In the genomic region with DNA sequence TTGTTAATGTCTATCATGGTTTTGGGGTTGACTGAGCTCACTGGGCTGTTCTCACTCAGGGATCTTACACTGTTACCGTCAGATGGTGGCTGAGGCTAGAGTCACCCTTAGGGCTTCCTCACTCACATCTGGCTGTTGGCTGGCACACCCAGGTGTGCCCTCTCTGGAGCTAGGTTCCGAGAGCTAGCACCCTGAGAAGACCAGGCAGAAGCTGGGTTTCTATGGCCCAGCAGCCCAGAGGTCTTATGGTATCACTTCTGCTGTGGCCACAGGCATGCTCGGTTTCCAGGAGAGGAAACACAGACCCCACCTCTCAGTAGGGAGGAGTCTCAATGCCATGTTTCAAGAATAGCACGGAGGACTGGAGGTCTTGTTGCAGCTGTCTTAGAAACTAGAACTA, we compare ENCODE assay signal across 19 cellular contexts. TPM values are rescaled to one million over a fixed set of nuclear protein-coding genes. Genes with fewer than 3 reads are reported as not detected.
DNase-seq lines count a peak whose midpoint lies in the region; ATAC-seq and TF ChIP-seq lines count a peak whose summit lies in the region.
"Had no signal": no experiment of that assay in that cellular context is flagged by ENCODE, and none has a peak within 500 bp of the region (broad histone marks: within the 10 kb centered on the region; RNA-seq: fewer than 3 reads in every experiment).

No MANE protein-coding gene starts in this region.

- no peak overlapping the region for H4K8ac ChIP-seq in neuronal stem cell (ENCODE audit: low read depth, low read length)

- no peak overlapping the region for H2BK15ac ChIP-seq in neuronal stem cell (ENCODE audit: low read length)

- H4K20me1 ChIP-seq in BLaER1 = no peaks in the 10 kb centered on the region

- H3K36me3 ChIP-seq in BLaER1 = no peaks in the 10 kb centered on the region
- no peaks in the 10 kb centered on the region for H3K36me3 ChIP-seq in neuronal stem cell (replicated peaks in 1 of 2; ENCODE audit: control insufficient read depth in 2 of 2, insufficient read depth in 2 of 2, low read length in 2 of 2)
- H3K36me3 ChIP-seq: sigmoid colon had no signal

- peaks cover 5% of the 10 kb centered on the region for H3K4me1 Mint-ChIP-seq in memory B cell
- H3K4me1 Mint-ChIP-seq: endodermal cell had no signal

- H3K4ac ChIP-seq in neuronal stem cell (ENCODE audit: low read length) = no peak overlapping the region

- H3K4me2 ChIP-seq in BLaER1 (peak overlapping the region; percentile 49), neuronal stem cell (ENCODE audit: insufficient read depth, low read length, poor library complexity, severe bottlenecking) (no peak overlapping the region)
- H3K4me2 ChIP-seq: GM23338 had no signal

- H3K4me1 ChIP-seq in BLaER1 = peaks cover 11% of the 10 kb centered on the region
- H3K4me1 ChIP-seq in neuronal stem cell (ENCODE audit: control insufficient read depth in 2 of 2, insufficient read depth in 1 of 2, low read depth in 1 of 2, low read length in 2 of 2) = peaks cover 1 to 5% of the 10 kb centered on the region in 2 donors
- H3K4me1 ChIP-seq: sigmoid colon, testis had no signal

- H3K18ac ChIP-seq in neuronal stem cell (ENCODE audit: low read length) = no peak overlapping the region

- H3K27me3 ChIP-seq in BLaER1 (no peaks in the 10 kb centered on the region), neuronal stem cell (ENCODE audit: control insufficient read depth in 3 of 3, insufficient read depth in 3 of 3, low read depth in 1 of 3, low read length in 3 of 3) (no peaks in the 10 kb centered on the region)
- H3K27me3 ChIP-seq: sigmoid colon, testis had no signal

- H3K9me3 Mint-ChIP-seq in memory B cell = peaks cover 3% of the 10 kb centered on the region

- no peak overlapping the region for H3K23ac ChIP-seq in neuronal stem cell (ENCODE audit: low read depth, low read length, poor library complexity)

- in situ Hi-C loops in GM13977 (cut with MboI; ENCODE audit: low pct_unique_long_range_greater_than_20kb, low sequenced_read_pairs, unreplicated experiment) = no loop called here

- no peak overlapping the region for H4K91ac ChIP-seq in neuronal stem cell (ENCODE audit: low read depth, low read length, poor library complexity)

- no peak overlapping the region for H2BK12ac ChIP-seq in neuronal stem cell (ENCODE audit: low read length)

- H2AK5ac ChIP-seq in neuronal stem cell (ENCODE audit: low read depth, low read length) = no peak overlapping the region

- H2AFZ ChIP-seq in neuronal stem cell (ENCODE audit: low read length) = no peak overlapping the region
- H2AFZ ChIP-seq: GM23338 had no signal

- ATAC-seq in memory B cell (ENCODE audit: low read depth) = peak; percentile 76
- no peak for ATAC-seq in HG03457 (IDR thresholded peaks at IDR 0.05; ENCODE audit: unreplicated experiment)
- no peak for ATAC-seq in GM18517 (IDR thresholded peaks at IDR 0.05; ENCODE audit: unreplicated experiment)
- ATAC-seq: GM23338, Panc1 had no signal

- WGBS in neuronal stem cell (ENCODE audit: extremely low coverage in 2 of 2, insufficient read length in 2 of 2, insufficient replicate concordance in 1 of 2), 2 donors = no CpG with 5 or more reads among the region's 4 CpGs

- peaks cover 6% of the 10 kb centered on the region; the same call in 1 of the 2 replicates for H3K9me3 ChIP-seq in BLaER1
- H3K9me3 ChIP-seq in neuronal stem cell (replicated peaks in 1 of 2; ENCODE audit: control insufficient read depth in 2 of 2, insufficient read depth in 1 of 2, low read depth in 1 of 2, low read length in 2 of 2) = peaks cover 2 to 5% of the 10 kb centered on the region in 2 donors
- H3K9me3 ChIP-seq: sigmoid colon, testis had no signal

- DNase-seq in GM13977 (ENCODE audit: low spot score) (peak; percentile 44), NOMO-1 treated with DMSO at 0.1 percent for 48 hours (lab: John Stamatoyannopoulos, UW; ENCODE audit: unreplicated experiment) (peak; percentile 47), memory B cell (ENCODE audit: low spot score in 2 of 2) (no peak), neuronal stem cell (ENCODE audit: low spot score) (no peak)
- DNase-seq in effector CD4-positive, alpha-beta T cell = no peak
- DNase-seq: activated CD4-positive, alpha-beta memory T cell treated with anti-CD3 and anti-CD28 coated beads for 36 hours; amygdala; endodermal cell; hypothalamus; midbrain; NCI-H2081; NCI-H524 treated with DMSO at 0.1 percent for 48 hours; sigmoid colon; testis had no signal

- H3K4me3 Mint-ChIP-seq in memory B cell = no peak overlapping the region
- H3K4me3 Mint-ChIP-seq: activated CD4-positive, alpha-beta memory T cell treated with anti-CD3 and anti-CD28 coated beads for 36 hours; endodermal cell; GM23338 had no signal

- no peaks in the 10 kb centered on the region for H3K79me1 ChIP-seq in neuronal stem cell (ENCODE audit: low read depth, low read length)

- H3K9ac ChIP-seq in BLaER1 (no peak overlapping the region), neuronal stem cell (ENCODE audit: low read depth, low read length, poor library complexity) (no peak overlapping the region)

- H3K4me3 ChIP-seq in BLaER1 = no peak overlapping the region
- H3K4me3 ChIP-seq in neuronal stem cell (ENCODE audit: low read length in 2 of 2) = peak overlapping the region in 1 of 2 donors; percentile 46
- H3K4me3 ChIP-seq: GM23338, sigmoid colon, testis had no signal

- no peak overlapping the region for H3K14ac ChIP-seq in neuronal stem cell (ENCODE audit: low read length)

- H3K36me3 Mint-ChIP-seq in memory B cell = no peaks in the 10 kb centered on the region
- H3K36me3 Mint-ChIP-seq: activated CD4-positive, alpha-beta memory T cell treated with anti-CD3 and anti-CD28 coated beads for 36 hours had no signal

- H2BK5ac ChIP-seq in neuronal stem cell (ENCODE audit: low read length) = no peak overlapping the region

- H2BK120ac ChIP-seq in neuronal stem cell (ENCODE audit: low read depth, low read length) = no peak overlapping the region

- H3K27ac ChIP-seq in BLaER1 (no peak overlapping the region), neuronal stem cell (replicated peaks; ENCODE audit: low read length) (no peak overlapping the region)
- H3K27ac ChIP-seq: sigmoid colon, testis had no signal

- no peak overlapping the region for H3K27ac Mint-ChIP-seq in memory B cell
- H3K27ac Mint-ChIP-seq: activated CD4-positive, alpha-beta memory T cell treated with anti-CD3 and anti-CD28 coated beads for 36 hours; endodermal cell; GM23338 had no signal

- peaks cover 2% of the 10 kb centered on the region for H3K27me3 Mint-ChIP-seq in memory B cell
- H3K27me3 Mint-ChIP-seq: activated CD4-positive, alpha-beta memory T cell treated with anti-CD3 and anti-CD28 coated beads for 36 hours had no signal

- TF ChIP-seq CTCF in GM13977 (IDR thresholded peaks at IDR 0.05; ENCODE audit: extremely low read depth, insufficient read depth, missing control alignments) = no peak

RNA-seq across cellular contexts. Expression of gene KIF1B, which starts 20.7 kb away (rescaled TPM):
- 22.0 TPM for polyA plus RNA-seq in neuronal stem cell (2013, experiment 1 of 2)
- polyA plus RNA-seq in neuronal stem cell (2013, experiment 2 of 2) = 22.3 TPM

Comparison
In these comparisons a context has a peak if more than half of its experiments do, and no peak if none do; other contexts are left out.
1. DNase-seq: peak in GM13977 (single experiment) and NOMO-1 treated with DMSO at 0.1 percent for 48 hours (single experiment); none in memory B cell (0 of 2), neuronal stem cell (single experiment) and effector CD4-positive, alpha-beta T cell (single experiment).